In genomic region chr14:96255501-96256366, GRCh38 we compare ENCODE assay signal across 1 cellular context.
TF ChIP-seq lines count a peak whose summit lies in the region.

TSS of gene BDKRB1 (plus strand) at chr14:96256210. CDS start at chr14:96263683, 7,473 bp downstream.

TF ChIP-seq in WTC11, 78 proteins besides CTCF, POLR2A, EP300 and RAD21 (continued from another document):
- no peak for TF ChIP-seq ARID4B (CRISPR knock-in tag; IDR thresholded peaks at IDR 0.05; ENCODE audit: borderline replicate concordance)
- TF ChIP-seq E2F4 (CRISPR knock-in tag; IDR thresholded peaks at IDR 0.05; ENCODE audit: borderline replicate concordance, low read depth) = no peak
- TF ChIP-seq IRF1 (CRISPR knock-in tag; IDR thresholded peaks at IDR 0.05) = no peak
- no peak for TF ChIP-seq ELF4 (CRISPR knock-in tag; IDR thresholded peaks at IDR 0.05; ENCODE audit: low read depth)
- no peak for TF ChIP-seq USF2 (CRISPR knock-in tag; IDR thresholded peaks at IDR 0.05)
- TF ChIP-seq AR (CRISPR knock-in tag; IDR thresholded peaks at IDR 0.05) = no peak
- TF ChIP-seq TEAD4 (CRISPR knock-in tag; IDR thresholded peaks at IDR 0.05) = no peak
- no peak for TF ChIP-seq SMAD3 (CRISPR knock-in tag; IDR thresholded peaks at IDR 0.05; ENCODE audit: borderline replicate concordance)
- TF ChIP-seq ZNF512 (CRISPR knock-in tag; IDR thresholded peaks at IDR 0.05; ENCODE audit: borderline replicate concordance) = no peak
- no peak for TF ChIP-seq ZNF121 (CRISPR knock-in tag; IDR thresholded peaks at IDR 0.05)
- no peak for TF ChIP-seq CREM (CRISPR knock-in tag; IDR thresholded peaks at IDR 0.05)
